In the genomic region with DNA sequence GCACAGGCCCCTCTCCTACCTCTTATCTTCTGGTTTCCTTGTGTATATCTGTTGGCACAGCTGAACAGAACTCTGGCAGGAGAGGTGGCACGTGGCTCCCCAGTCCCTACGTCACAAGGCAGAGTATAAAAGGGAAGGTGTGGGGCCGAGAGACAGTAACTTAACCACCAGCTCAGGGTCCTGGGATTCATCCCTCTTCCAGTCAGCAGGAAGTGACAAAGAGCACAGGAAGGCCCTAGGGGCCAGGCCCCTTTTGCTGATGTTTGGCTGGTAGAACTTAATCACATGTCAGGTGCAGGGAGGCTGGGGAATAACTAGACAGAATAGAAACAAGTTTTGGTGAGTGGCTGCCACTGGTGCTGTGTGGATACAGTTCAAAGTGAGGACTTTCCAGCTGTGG, we compare ENCODE assay signal across 15 cellular contexts.
"Had no signal": no experiment of that assay in that cellular context is flagged by ENCODE, and none has a peak within 500 bp of the region (broad histone marks: within the 10 kb centered on the region; RNA-seq: fewer than 3 reads in every experiment).

No MANE protein-coding gene starts in this region.

- H3K4me3 Mint-ChIP-seq: activated naive CD8-positive, alpha-beta T cell; activated T-cell treated with anti-CD3 and anti-CD28 coated beads, Interleukin-2, amount 50 U/mL, for 72 hours; memory B cell; stimulated activated naive CD8-positive, alpha-beta T cell treated with anti-CD3 and anti-CD28 coated beads, Interleukin-15, amount 100 ng/mL, for 72 hours had no signal

- H3K27ac Mint-ChIP-seq: activated naive CD8-positive, alpha-beta T cell; activated T-cell treated with anti-CD3 and anti-CD28 coated beads, Interleukin-2, amount 50 U/mL, for 72 hours; memory B cell had no signal

- H3K27me3 Mint-ChIP-seq: activated naive CD8-positive, alpha-beta T cell; memory B cell; naive B cell; stimulated activated naive CD8-positive, alpha-beta T cell treated with anti-CD3 and anti-CD28 coated beads, Interleukin-15, amount 100 ng/mL, for 72 hours had no signal

- DNase-seq: activated CD4-positive, alpha-beta T cell treated with anti-CD3 and anti-CD28 coated beads for 1 hour; activated CD4-positive, alpha-beta T cell treated with anti-CD3 and anti-CD28 coated beads, Interleukin-2, amount 50 U/mL, for 4 hours; activated effector memory CD4-positive, alpha-beta T cell treated with anti-CD3 and anti-CD28 coated beads, Interleukin-2, amount 50 U/mL, for 16 hours; activated T-cell treated with anti-CD3 and anti-CD28 coated beads, Interleukin-2, amount 50 U/mL, for 72 hours; dermis blood vessel endothelial cell; effector memory CD4-positive, alpha-beta T cell; foreskin fibroblast; mucosa of descending colon; naive B cell; stimulated activated CD4-positive, alpha-beta T cell treated with anti-CD3 and anti-CD28 coated beads, Interleukin-4, amount 100 ng/mL, for 1 hour; stimulated activated naive CD8-positive, alpha-beta T cell treated with anti-CD3 and anti-CD28 coated beads, Interleukin-15, amount 100 ng/mL, for 72 hours; uterus had no signal

- H3K9me3 Mint-ChIP-seq: activated T-cell treated with anti-CD3 and anti-CD28 coated beads, Interleukin-2, amount 50 U/mL, for 72 hours; stimulated activated naive CD8-positive, alpha-beta T cell treated with anti-CD3 and anti-CD28 coated beads, Interleukin-15, amount 100 ng/mL, for 72 hours had no signal

- ATAC-seq: activated T-cell treated with anti-CD3 and anti-CD28 coated beads, Interleukin-2, amount 50 U/mL, for 72 hours; mucosa of descending colon; sciatic nerve; stimulated activated naive CD8-positive, alpha-beta T cell treated with anti-CD3 and anti-CD28 coated beads, Interleukin-15, amount 100 ng/mL, for 72 hours had no signal
